2 cellular contexts compared by ENCODE assay signal in genomic region chr9:73805853-73806458, GRCh38.
TF ChIP-seq lines count a peak whose summit lies in the region.

No MANE protein-coding gene starts in this region.

TF ChIP-seq in HepG2, 621 proteins besides CTCF, POLR2A, EP300 and RAD21:
- TF ChIP-seq MLX (CRISPR knock-in tag; IDR thresholded peaks at IDR 0.05) (no peak), ZNF121 (CRISPR knock-in tag; IDR thresholded peaks at IDR 0.05) (no peak), HCFC1 (IDR thresholded peaks at IDR 0.05; ENCODE audit: low read depth, low read length) (no peak), ZNF563 (CRISPR knock-in tag; IDR thresholded peaks at IDR 0.05) (no peak), TEF (CRISPR knock-in tag; IDR thresholded peaks at IDR 0.05) (no peak), MNT (IDR thresholded peaks at IDR 0.05) (peak; percentile 91), BRCA1 (CRISPR knock-in tag; IDR thresholded peaks at IDR 0.05) (no peak)

TF ChIP-seq in K562, 482 proteins besides CTCF, POLR2A, EP300 and RAD21:
- no peak for TF ChIP-seq NKRF (IDR thresholded peaks at IDR 0.05; ENCODE audit: borderline replicate concordance)
- TF ChIP-seq DACH1 (IDR thresholded peaks at IDR 0.05; ENCODE audit: partially characterized antibody), result peak; percentile 90
